Comparison of ENCODE assay signal across 9 cellular contexts in the genomic region with DNA sequence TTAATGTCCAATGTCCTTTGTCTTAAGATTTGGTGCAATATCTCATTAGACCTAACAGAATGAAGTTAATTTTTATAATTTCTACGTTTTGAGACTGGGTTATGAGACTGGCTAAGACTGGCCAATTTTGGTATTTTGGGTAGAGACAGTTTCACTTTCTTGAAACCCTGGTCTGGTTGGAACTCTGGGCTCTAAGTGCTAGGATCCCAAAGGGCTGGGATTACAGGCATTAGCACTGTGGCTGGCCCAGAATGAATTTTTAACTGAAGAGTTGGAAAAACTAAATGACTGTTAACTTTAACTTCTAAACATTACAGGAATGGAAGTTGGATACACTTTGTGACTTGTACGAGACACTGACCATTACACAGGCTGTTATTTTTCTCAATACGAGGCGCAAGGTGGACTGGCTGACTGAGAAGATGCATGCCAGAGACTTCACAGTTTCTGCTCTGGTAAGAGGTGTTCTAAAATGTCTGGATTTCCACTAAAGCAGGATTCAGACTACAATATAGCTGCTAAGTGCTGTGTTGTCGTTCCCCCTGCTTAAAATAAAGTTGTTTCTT. TPM values are rescaled to one million over a fixed set of nuclear protein-coding genes. Genes with fewer than 3 reads are reported as not detected.
DNase-seq lines count a peak whose midpoint lies in the region; ATAC-seq and TF ChIP-seq lines count a peak whose summit lies in the region.
"Had no signal": no experiment of that assay in that cellular context is flagged by ENCODE, and none has a peak within 500 bp of the region (broad histone marks: within the 10 kb centered on the region; RNA-seq: fewer than 3 reads in every experiment).

No MANE protein-coding gene starts in this region.

- CTCF ChIA-PET in activated CD8-positive, alpha-beta memory T cell treated with anti-CD3 and anti-CD28 coated beads, Interleukin-2, amount 10 ng/mL, durations not matched to agents 7 days and 5 days (lab: Charles Lee), result no interaction called here

- H3F3A ChIP-seq in SU-DHL-6 (ENCODE audit: insufficient read depth), result peaks cover 98% of the 10 kb centered on the region

- peaks cover 42% of the 10 kb centered on the region for H3K79me2 ChIP-seq in SU-DHL-6 (ENCODE audit: insufficient read depth, low read length)

- peaks cover 55% of the 10 kb centered on the region for H3K4me1 Mint-ChIP-seq in activated CD8-positive, alpha-beta memory T cell treated with anti-CD3 and anti-CD28 coated beads, Interleukin-2, amount 10 ng/mL, durations not matched to agents 7 days and 5 days
- peaks cover 59% of the 10 kb centered on the region for H3K4me1 Mint-ChIP-seq in stimulated activated memory B cell treated with anti-CD40 and anti-IgM and Interleukin-4, amounts not matched to agents 10 μg/mL and 1 μg/mL and 100 μg/mL, for 72 hours

- peak overlapping the region; percentile 100; the same call in 1 of the 2 replicates for H3K9ac ChIP-seq in SU-DHL-6 (ENCODE audit: low read length)

- H3K4me3 ChIP-seq in SU-DHL-6 (ENCODE audit: insufficient read depth, low read length, poor library complexity, severe bottlenecking) (no peak overlapping the region), fibroblast of mammary gland (ENCODE audit: control insufficient read depth, low read depth, low read length) (peak overlapping the region; percentile 100)

- H3K36me3 Mint-ChIP-seq in activated CD8-positive, alpha-beta memory T cell treated with anti-CD3 and anti-CD28 coated beads, Interleukin-2, amount 10 ng/mL, durations not matched to agents 7 days and 5 days, result peaks cover 77% of the 10 kb centered on the region
- peaks cover 62% of the 10 kb centered on the region for H3K36me3 Mint-ChIP-seq in stimulated activated memory B cell treated with anti-CD40 and anti-IgM and Interleukin-4, amounts not matched to agents 10 μg/mL and 1 μg/mL and 100 μg/mL, for 72 hours

- ATAC-seq in activated CD8-positive, alpha-beta memory T cell treated with anti-CD3 and anti-CD28 coated beads, Interleukin-2, amount 10 ng/mL, durations not matched to agents 7 days and 5 days, result no peak
- no peak for ATAC-seq in stimulated activated memory B cell treated with anti-CD40 and anti-IgM and Interleukin-4, amounts not matched to agents 10 μg/mL and 1 μg/mL and 100 μg/mL, for 72 hours

- peaks cover 69% of the 10 kb centered on the region for H3K36me3 ChIP-seq in SU-DHL-6 (ENCODE audit: low read length)

- H3K9me2 ChIP-seq in SU-DHL-6 (replicated peaks; ENCODE audit: insufficient read depth, low read length), result no peaks in the 10 kb centered on the region

- H3K27ac ChIP-seq in SU-DHL-6 (ENCODE audit: low read depth, low read length), result peak overlapping the region; percentile 8; the same call in 1 of the 2 replicates

- peaks cover 2% of the 10 kb centered on the region for H3K27me3 Mint-ChIP-seq in activated CD8-positive, alpha-beta memory T cell treated with anti-CD3 and anti-CD28 coated beads, Interleukin-2, amount 10 ng/mL, durations not matched to agents 7 days and 5 days
- no peaks in the 10 kb centered on the region for H3K27me3 Mint-ChIP-seq in stimulated activated memory B cell treated with anti-CD40 and anti-IgM and Interleukin-4, amounts not matched to agents 10 μg/mL and 1 μg/mL and 100 μg/mL, for 72 hours

- no peaks in the 10 kb centered on the region for H3K27me3 ChIP-seq in SU-DHL-6 (ENCODE audit: low read length)

- TF ChIP-seq CTCF in SU-DHL-6 (IDR thresholded peaks at IDR 0.05; ENCODE audit: insufficient read depth, low read length, poor library complexity, severe bottlenecking) (no peak), fibroblast of mammary gland (conservative IDR thresholded peaks at IDR 0.05; ENCODE audit: control insufficient read depth, insufficient read depth, low read depth, low read length) (no peak)

- H3K4me3 Mint-ChIP-seq in activated CD8-positive, alpha-beta memory T cell treated with anti-CD3 and anti-CD28 coated beads, Interleukin-2, amount 10 ng/mL, durations not matched to agents 7 days and 5 days, result peak overlapping the region; percentile 100
- H3K4me3 Mint-ChIP-seq in stimulated activated memory B cell treated with anti-CD40 and anti-IgM and Interleukin-4, amounts not matched to agents 10 μg/mL and 1 μg/mL and 100 μg/mL, for 72 hours, result peak overlapping the region; percentile 99

- peak overlapping the region; percentile 100 for H3K27ac Mint-ChIP-seq in activated CD8-positive, alpha-beta memory T cell treated with anti-CD3 and anti-CD28 coated beads, Interleukin-2, amount 10 ng/mL, durations not matched to agents 7 days and 5 days
- H3K27ac Mint-ChIP-seq in stimulated activated memory B cell treated with anti-CD40 and anti-IgM and Interleukin-4, amounts not matched to agents 10 μg/mL and 1 μg/mL and 100 μg/mL, for 72 hours, result peak overlapping the region; percentile 100

- peaks cover 44% of the 10 kb centered on the region for H4K20me1 ChIP-seq in SU-DHL-6 (ENCODE audit: low read depth, low read length)

- peak overlapping the region; percentile 83 for H3K4me2 ChIP-seq in SU-DHL-6 (ENCODE audit: low read depth, low read length, poor library complexity, severe bottlenecking)

- no peaks in the 10 kb centered on the region for H3K9me3 ChIP-seq in SU-DHL-6 (ENCODE audit: insufficient read depth, low read length)

- no peak overlapping the region for H2AFZ ChIP-seq in SU-DHL-6 (ENCODE audit: low read depth, low read length, severe bottlenecking)

- no peak for DNase-seq in activated CD8-positive, alpha-beta memory T cell treated with anti-CD3 and anti-CD28 coated beads, Interleukin-2, amount 10 ng/mL, durations not matched to agents 7 days and 5 days
- DNase-seq in activated CD8-positive, alpha-beta memory T cell treated with anti-CD3 and anti-CD28 coated beads, Interleukin-2, amount 50 U/mL, for 4 hours, result no peak
- DNase-seq in fibroblast of mammary gland (ENCODE audit: low read depth) (no peak), SHP77 (lab: John Stamatoyannopoulos, UW) (no peak), NCI-H1436 treated with DMSO at 0.1 percent for 48 hours (lab: John Stamatoyannopoulos, UW) (no peak), activated gamma-delta T cell treated with Interleukin-2 at 50 U/mL for 16 hours (no peak)
- DNase-seq: NCI-H1092 had no signal

- H3K9me3 Mint-ChIP-seq in activated CD8-positive, alpha-beta memory T cell treated with anti-CD3 and anti-CD28 coated beads, Interleukin-2, amount 10 ng/mL, durations not matched to agents 7 days and 5 days (ENCODE audit: low read depth), result no peaks in the 10 kb centered on the region
- no peaks in the 10 kb centered on the region for H3K9me3 Mint-ChIP-seq in stimulated activated memory B cell treated with anti-CD40 and anti-IgM and Interleukin-4, amounts not matched to agents 10 μg/mL and 1 μg/mL and 100 μg/mL, for 72 hours

RNA-seq across cellular contexts. Expression of a gene that starts 3.5 kb away (rescaled TPM):
- 100 to 1,000 TPM; 374 to 441 TPM for total RNA-seq in activated CD8-positive, alpha-beta memory T cell treated with anti-CD3 and anti-CD28 coated beads, Interleukin-2, amount 10 ng/mL, durations not matched to agents 7 days and 5 days

RNA-seq across cellular contexts. Expression of a gene that starts 19.4 kb away (rescaled TPM):
- 100 to 1,000 TPM; 111 to 114 TPM for total RNA-seq in activated CD8-positive, alpha-beta memory T cell treated with anti-CD3 and anti-CD28 coated beads, Interleukin-2, amount 10 ng/mL, durations not matched to agents 7 days and 5 days

RNA-seq across cellular contexts. Expression of a gene that starts 55.6 kb away (rescaled TPM):
- not detected for total RNA-seq in activated CD8-positive, alpha-beta memory T cell treated with anti-CD3 and anti-CD28 coated beads, Interleukin-2, amount 10 ng/mL, durations not matched to agents 7 days and 5 days
